ENCODE assay signal across 13 cellular contexts in the genomic region with DNA sequence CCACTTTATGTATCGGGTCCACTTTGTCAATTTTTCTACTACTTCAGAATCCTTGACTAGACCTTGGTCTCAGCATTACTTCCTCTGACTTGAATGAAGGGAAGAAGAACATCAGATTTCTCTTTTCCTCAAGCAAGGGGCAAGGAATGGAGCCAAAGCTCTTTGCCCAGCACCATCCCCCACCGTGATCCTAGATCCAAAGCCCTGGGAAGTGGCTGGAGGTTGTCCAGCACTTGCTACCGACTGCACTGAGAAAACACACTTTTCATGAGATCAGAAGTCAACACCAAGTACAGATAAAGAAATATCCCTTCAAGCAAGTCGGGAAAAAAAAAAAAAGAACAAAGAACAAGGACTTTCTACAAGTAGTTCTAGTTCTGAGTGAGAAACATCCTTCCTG.
DNase-seq lines count a peak whose midpoint lies in the region; ATAC-seq and TF ChIP-seq lines count a peak whose summit lies in the region.
"Had no signal": no experiment of that assay in that cellular context is flagged by ENCODE, and none has a peak within 500 bp of the region (broad histone marks: within the 10 kb centered on the region; RNA-seq: fewer than 3 reads in every experiment).

No MANE protein-coding gene starts in this region.

- no peak overlapping the region for H2AFZ ChIP-seq in hepatocyte

- no peak overlapping the region for H3K4me3 ChIP-seq in hepatocyte

- H3K4me1 ChIP-seq in hepatocyte (ENCODE audit: insufficient read depth) = peaks cover 6% of the 10 kb centered on the region

- H3K9me2 ChIP-seq in hepatocyte (replicated peaks; ENCODE audit: insufficient read depth) = no peaks in the 10 kb centered on the region

- peaks cover 15% of the 10 kb centered on the region for H4K20me1 ChIP-seq in hepatocyte (ENCODE audit: insufficient read depth, poor library complexity, severe bottlenecking)

- H3K4me2 ChIP-seq in hepatocyte = peak overlapping the region; percentile 4

- DNase-seq in EH (ENCODE audit: low read depth) = peak; percentile 31
- DNase-seq in cerebellum (ENCODE audit: low spot score) = peak; percentile 24
- DNase-seq in hepatocyte (ENCODE audit: low spot score) = no peak
- DNase-seq in sciatic nerve (ENCODE audit: low spot score) = no peak
- no peak for DNase-seq in mesenteric fat pad (ENCODE audit: low spot score)
- DNase-seq: DMS 273 treated with DMSO at 0.1 percent for 48 hours, islet precursor cell, NCI-H1436, NCI-H510A, T-helper 17 cell had no signal

- H3K27me3 ChIP-seq in hepatocyte = no peaks in the 10 kb centered on the region

- WGBS in hepatocyte (ENCODE audit: low lambda C conversion rate, missing lambda C conversion rate) = 65% methylated on average over 4 of the region's 4 CpGs

- H3K79me2 ChIP-seq in hepatocyte = peaks cover 34% of the 10 kb centered on the region

- no peaks in the 10 kb centered on the region for H3K36me3 ChIP-seq in hepatocyte (replicated peaks; ENCODE audit: insufficient read depth, low read depth)

- peak overlapping the region; percentile 52 for H3K27ac ChIP-seq in hepatocyte

- intact Hi-C loops in sciatic nerve (cut with DNase I) = no loop called here

- ATAC-seq in sciatic nerve = peak; percentile 41
- no peak for ATAC-seq in GM19351 (IDR thresholded peaks at IDR 0.05; ENCODE audit: unreplicated experiment)
- no peak for ATAC-seq in HG03432 (IDR thresholded peaks at IDR 0.05; ENCODE audit: unreplicated experiment)
- no peak for ATAC-seq in HG02970 (IDR thresholded peaks at IDR 0.05; ENCODE audit: low FRiP score, unreplicated experiment)
- ATAC-seq: T-helper 17 cell had no signal

- no peaks in the 10 kb centered on the region for H3K9me3 ChIP-seq in hepatocyte (ENCODE audit: low read depth)

- no peak for TF ChIP-seq CTCF in hepatocyte (IDR thresholded peaks at IDR 0.05; ENCODE audit: poor library complexity)

Comparison
In these comparisons a context has a peak if more than half of its experiments do, and no peak if none do; other contexts are left out.
1. DNase-seq: peak in EH (single experiment) and cerebellum (single experiment); none in hepatocyte (single experiment), sciatic nerve (single experiment) and mesenteric fat pad (single experiment).